18 cellular contexts compared by ENCODE assay signal in genomic region chr14:88488081-88488480, GRCh38.
"Had no signal": no experiment of that assay in that cellular context is flagged by ENCODE, and none has a peak within 500 bp of the region (broad histone marks: within the 10 kb centered on the region; RNA-seq: fewer than 3 reads in every experiment).

No MANE protein-coding gene starts in this region.

- H3K36me3 ChIP-seq: neutrophil, uterus had no signal

- ATAC-seq: activated CD8-positive, alpha-beta T cell treated with anti-CD3 and anti-CD28 coated beads, Interleukin-2, amount 10 ng/mL, durations not matched to agents 7 days and 5 days; body of pancreas; natural killer cell; stimulated activated naive CD8-positive, alpha-beta T cell treated with anti-CD3 and anti-CD28 coated beads, Interleukin-15, Interleukin-2, amounts not matched to agents 100 U/mL and 50 U/mL, for 24 hours had no signal

- H3K4me3 Mint-ChIP-seq: activated CD4-positive, alpha-beta T cell treated with anti-CD3 and anti-CD28 coated beads, Interleukin-2, amount 10 ng/mL, durations not matched to agents 24 days and 14 days; activated CD8-positive, alpha-beta T cell treated with anti-CD3 and anti-CD28 coated beads, Interleukin-2, amount 10 ng/mL, durations not matched to agents 7 days and 5 days; activated naive CD4-positive, alpha-beta T cell treated with anti-CD3 and anti-CD28 coated beads, Interleukin-2, amount 50 U/mL, for 24 hours; memory B cell; natural killer cell; T-helper 2 cell treated with Interferon-gamma antibody and Interleukin-4, amounts not matched to agents 5 μg/mL and 100 μg/mL, for 36 hours had no signal

- H3K4me1 Mint-ChIP-seq: activated naive CD4-positive, alpha-beta T cell treated with anti-CD3 and anti-CD28 coated beads, Interleukin-2, amount 50 U/mL, for 24 hours had no signal

- H3K27me3 ChIP-seq: body of pancreas, neutrophil, uterus had no signal

- H3K27ac ChIP-seq: body of pancreas, neutrophil, uterus had no signal

- H3K4me3 ChIP-seq: body of pancreas, uterus had no signal

- H3K36me3 Mint-ChIP-seq: activated naive CD4-positive, alpha-beta T cell treated with anti-CD3 and anti-CD28 coated beads, Interleukin-2, amount 50 U/mL, for 24 hours; memory B cell; natural killer cell had no signal

- H3K27ac Mint-ChIP-seq: activated CD4-positive, alpha-beta T cell treated with anti-CD3 and anti-CD28 coated beads, Interleukin-2, amount 10 ng/mL, durations not matched to agents 24 days and 14 days; activated CD8-positive, alpha-beta T cell treated with anti-CD3 and anti-CD28 coated beads, Interleukin-2, amount 10 ng/mL, durations not matched to agents 7 days and 5 days; activated naive CD4-positive, alpha-beta T cell treated with anti-CD3 and anti-CD28 coated beads, Interleukin-2, amount 50 U/mL, for 24 hours; memory B cell; natural killer cell; T-helper 2 cell treated with Interferon-gamma antibody and Interleukin-4, amounts not matched to agents 5 μg/mL and 100 μg/mL, for 36 hours had no signal

- H3K27me3 Mint-ChIP-seq: activated CD4-positive, alpha-beta T cell treated with anti-CD3 and anti-CD28 coated beads, Interleukin-2, amount 10 ng/mL, durations not matched to agents 24 days and 14 days had no signal

- H3K9me3 Mint-ChIP-seq: activated CD4-positive, alpha-beta T cell treated with anti-CD3 and anti-CD28 coated beads, Interleukin-2, amount 10 ng/mL, durations not matched to agents 24 days and 14 days; activated naive CD4-positive, alpha-beta T cell treated with anti-CD3 and anti-CD28 coated beads, Interleukin-2, amount 50 U/mL, for 24 hours; memory B cell; natural killer cell; T-helper 2 cell treated with Interferon-gamma antibody and Interleukin-4, amounts not matched to agents 5 μg/mL and 100 μg/mL, for 36 hours had no signal

- H3K9me3 ChIP-seq: body of pancreas, neutrophil, uterus had no signal

- DNase-seq: activated CD4-positive, alpha-beta T cell treated with anti-CD3 and anti-CD28 coated beads, Interleukin-2, amount 10 ng/mL, durations not matched to agents 24 days and 14 days; activated CD4-positive, CD25-positive, alpha-beta regulatory T cell; activated CD8-positive, alpha-beta memory T cell treated with anti-CD3 and anti-CD28 coated beads, Interleukin-2, amount 50 U/mL, for 4 hours; activated CD8-positive, alpha-beta T cell treated with anti-CD3 and anti-CD28 coated beads, Interleukin-2, amount 10 ng/mL, durations not matched to agents 7 days and 5 days; activated effector memory CD4-positive, alpha-beta T cell treated with anti-CD3 and anti-CD28 coated beads, Interleukin-2, amount 50 U/mL, for 16 hours; activated T-cell treated with anti-CD3 and anti-CD28 coated beads, Interleukin-2, amount 50 U/mL, for 48 hours; body of pancreas; effector memory CD4-positive, alpha-beta T cell; natural killer cell; small intestine; stimulated activated CD4-positive, alpha-beta T cell treated with anti-CD3 and anti-CD28 coated beads, Interleukin-4, amount 100 ng/mL, for 4 hours; stimulated activated CD8-positive, alpha-beta memory T cell treated with anti-CD3 and anti-CD28 coated beads, Interleukin-4, amount 100 ng/mL, for 48 hours; stimulated activated naive CD8-positive, alpha-beta T cell treated with anti-CD3 and anti-CD28 coated beads, Interleukin-15, Interleukin-2, amounts not matched to agents 100 U/mL and 50 U/mL, for 24 hours; uterus had no signal

- H3K4me1 ChIP-seq: body of pancreas, uterus had no signal
